Comparison of ENCODE assay signal across 8 cellular contexts in genomic region chr6:116682334-116682712, GRCh38. TPM values are rescaled to one million over a fixed set of nuclear protein-coding genes. Genes with fewer than 3 reads are reported as not detected.
DNase-seq lines count a peak whose midpoint lies in the region; ATAC-seq and TF ChIP-seq lines count a peak whose summit lies in the region.

No MANE protein-coding gene starts in this region.

- peaks cover 2% of the 10 kb centered on the region for H3K36me3 ChIP-seq in fibroblast of lung (ENCODE audit: control insufficient read depth, insufficient read depth, low read length)

- no peaks in the 10 kb centered on the region for H3K4me1 ChIP-seq in fibroblast of lung (ENCODE audit: control insufficient read depth, extremely low read depth, insufficient read depth, low read length)

- H3K27ac Mint-ChIP-seq in activated CD8-positive, alpha-beta T cell treated with anti-CD3 and anti-CD28 coated beads for 36 hours = peak overlapping the region; percentile 87

- TF ChIP-seq CTCF in activated CD8-positive, alpha-beta T cell treated with anti-CD3 and anti-CD28 coated beads for 36 hours (IDR thresholded peaks at IDR 0.05) = no peak
- TF ChIP-seq CTCF in fibroblast of lung (conservative IDR thresholded peaks at IDR 0.05 in 1 of 2, IDR thresholded peaks at IDR 0.05 in 1 of 2; ENCODE audit: low read depth in 1 of 2, low read length in 2 of 2) = no peak

- H3K9me3 ChIP-seq in fibroblast of lung (ENCODE audit: control insufficient read depth, insufficient read depth, low read depth, low read length) = no peaks in the 10 kb centered on the region

- no peaks in the 10 kb centered on the region for H3K27me3 Mint-ChIP-seq in activated CD8-positive, alpha-beta T cell treated with anti-CD3 and anti-CD28 coated beads for 36 hours

- POLR2A ChIA-PET in activated CD8-positive, alpha-beta T cell treated with anti-CD3 and anti-CD28 coated beads for 36 hours (lab: Charles Lee) = interaction anchor here (0.6 to 4.4 kb wide), 4 partner anchors 11 to 21 kb away, joined by 3 to 42 read pairs (median 4); partner anchors contain the start of gene ZUP1

- CTCF ChIA-PET in activated CD8-positive, alpha-beta T cell treated with anti-CD3 and anti-CD28 coated beads for 36 hours (lab: Charles Lee) = no interaction called here

- H3K4me3 ChIP-seq in fibroblast of lung (replicated peaks in 1 of 4; ENCODE audit: control extremely low read depth in 1 of 4, insufficient read depth in 1 of 4, low read depth in 3 of 4, low read length in 4 of 4) = peak overlapping the region; percentile 76 to 97 (median 96)

- no peak overlapping the region for H3K9ac ChIP-seq in fibroblast of lung (ENCODE audit: insufficient read depth, low read length)

- H4K20me1 ChIP-seq in fibroblast of lung (ENCODE audit: control insufficient read depth, extremely low read depth, insufficient read depth, low read length) = no peaks in the 10 kb centered on the region

- intact Hi-C loops in activated CD8-positive, alpha-beta T cell treated with anti-CD3 and anti-CD28 coated beads for 36 hours (cut with micrococcal nuclease) = no loop called here

- DNase-seq in NCI-H1417 (lab: John Stamatoyannopoulos, UW) (peak; percentile 6 to 74 (median 32)), NCI-H1417 treated with DMSO at 0.1 percent for 48 hours (lab: John Stamatoyannopoulos, UW) (no peak), NCI-H1105 treated with DMSO at 0.1 percent for 48 hours (lab: John Stamatoyannopoulos, UW) (peak; percentile 63), fibroblast of lung (ENCODE audit: low read depth in 2 of 2) (peak; percentile 68 to 81), putamen (ENCODE audit: low spot score) (peak; percentile 26), SW 1271 (lab: John Stamatoyannopoulos, UW) (no peak)
- DNase-seq in activated CD8-positive, alpha-beta T cell treated with anti-CD3 and anti-CD28 coated beads for 36 hours = peak; percentile 70

- H3K27ac ChIP-seq in fibroblast of lung (ENCODE audit: insufficient read depth, low read length) = no peak overlapping the region

- peaks cover 46% of the 10 kb centered on the region for H3K4me1 Mint-ChIP-seq in activated CD8-positive, alpha-beta T cell treated with anti-CD3 and anti-CD28 coated beads for 36 hours (ENCODE audit: low read depth)

- peaks cover 2% of the 10 kb centered on the region for H3K9me3 Mint-ChIP-seq in activated CD8-positive, alpha-beta T cell treated with anti-CD3 and anti-CD28 coated beads for 36 hours

- H3K4me3 Mint-ChIP-seq in activated CD8-positive, alpha-beta T cell treated with anti-CD3 and anti-CD28 coated beads for 36 hours = peak overlapping the region; percentile 86

- H3K36me3 Mint-ChIP-seq in activated CD8-positive, alpha-beta T cell treated with anti-CD3 and anti-CD28 coated beads for 36 hours (ENCODE audit: low read depth) = peaks cover 29% of the 10 kb centered on the region

- peak; percentile 36 for ATAC-seq in GM21717 (IDR thresholded peaks at IDR 0.05; ENCODE audit: unreplicated experiment)
- ATAC-seq in activated CD8-positive, alpha-beta T cell treated with anti-CD3 and anti-CD28 coated beads for 36 hours = peak; percentile 42

- H3K4me2 ChIP-seq in fibroblast of lung (ENCODE audit: extremely low read depth, insufficient read depth, low read length) = peak overlapping the region; percentile 67

- H3K27me3 ChIP-seq in fibroblast of lung (ENCODE audit: control insufficient read depth, insufficient read depth, low read length) = no peaks in the 10 kb centered on the region

- no peak overlapping the region for H2AFZ ChIP-seq in fibroblast of lung (ENCODE audit: low read length)

- H3K79me2 ChIP-seq in fibroblast of lung (ENCODE audit: control insufficient read depth, insufficient read depth, low read length) = peaks cover 17% of the 10 kb centered on the region

RNA-seq across cellular contexts. Expression of gene KPNA5, which starts 1.3 kb away (rescaled TPM):
- total RNA-seq in activated CD8-positive, alpha-beta T cell treated with anti-CD3 and anti-CD28 coated beads for 36 hours = 10 to 100 TPM; 10.3 to 10.9 TPM
- 10.0 and 11.6 TPM in 2 replicates for total RNA-seq in fibroblast of lung
- 5.2 and 7.9 TPM in 2 replicates for polyA plus RNA-seq in fibroblast of lung
- polyA plus RNA-seq in fibroblast of lung (2012) = 3.2 and 5.2 TPM in 2 replicates
- polyA minus RNA-seq in fibroblast of lung (ENCODE audit: low replicate concordance) = 0.78 TPM in 1 of 2 replicates, not detected in the other

RNA-seq across cellular contexts. Expression of gene ZUP1, which starts 13.8 kb away (rescaled TPM):
- total RNA-seq in activated CD8-positive, alpha-beta T cell treated with anti-CD3 and anti-CD28 coated beads for 36 hours = 10 to 100 TPM; 25.9 to 28.4 TPM
- total RNA-seq in fibroblast of lung = 16.9 and 17.0 TPM in 2 replicates
- 6.7 and 10.0 TPM in 2 replicates for polyA plus RNA-seq in fibroblast of lung
- 5.3 and 5.7 TPM in 2 replicates for polyA plus RNA-seq in fibroblast of lung (2012)
- polyA minus RNA-seq in fibroblast of lung (ENCODE audit: low replicate concordance) = 5.6 TPM in 1 of 2 replicates, not detected in the other

Comparison
In these comparisons a context has a peak if more than half of its experiments do, and no peak if none do; other contexts are left out.
1. DNase-seq: peak in NCI-H1417 (3 of 3), NCI-H1105 treated with DMSO at 0.1 percent for 48 hours (single experiment), activated CD8-positive, alpha-beta T cell treated with anti-CD3 and anti-CD28 coated beads for 36 hours (single experiment), fibroblast of lung (2 of 2) and putamen (single experiment); none in NCI-H1417 treated with DMSO at 0.1 percent for 48 hours (single experiment) and SW 1271 (0 of 2).